ENCODE assay signal across 18 cellular contexts in genomic region chr19:2230807-2231533, GRCh38. TPM values are rescaled to one million over a fixed set of nuclear protein-coding genes. Genes with fewer than 3 reads are reported as not detected.
DNase-seq lines count a peak whose midpoint lies in the region; ATAC-seq and TF ChIP-seq lines count a peak whose summit lies in the region.
"Had no signal": no experiment of that assay in that cellular context is flagged by ENCODE, and none has a peak within 500 bp of the region (broad histone marks: within the 10 kb centered on the region; RNA-seq: fewer than 3 reads in every experiment).

No MANE protein-coding gene starts in this region.

- intact Hi-C loops in CD14-positive monocyte (cut with micrococcal nuclease) (no loop called here), sciatic nerve (cut with DNase I) (loop anchor here (5.0 kb wide), 1 partner anchor 64 kb away; no protein-coding TSS in a partner anchor)

- H3K9ac ChIP-seq in endodermal cell (ENCODE audit: extremely low read depth, low read length, poor library complexity, severe bottlenecking), result no peak overlapping the region

- H3K27ac ChIP-seq in endodermal cell (ENCODE audit: low read depth, low read length), result no peak overlapping the region
- H3K27ac ChIP-seq: foreskin keratinocyte had no signal

- H3K36me3 Mint-ChIP-seq in CD14-positive monocyte (peaks cover 34 to 65% of the 10 kb centered on the region in 2 donors), IgD-negative memory B cell (no peaks in the 10 kb centered on the region), endodermal cell (ENCODE audit: low read depth) (peaks cover 30% of the 10 kb centered on the region)

- H3K36me3 ChIP-seq in endodermal cell (ENCODE audit: control insufficient read depth, insufficient read depth, low read length), result peaks cover 33% of the 10 kb centered on the region

- H3K27ac Mint-ChIP-seq in CD14-positive monocyte (peak overlapping the region in 4 of 7 donors; percentile 3 to 69 (median 40)), IgD-negative memory B cell (peak overlapping the region in 2 of 3 donors; percentile 73 to 86), endodermal cell (peak overlapping the region; percentile 82)

- H3K27me3 ChIP-seq in endodermal cell (ENCODE audit: control insufficient read depth, insufficient read depth, low read length, poor library complexity, severe bottlenecking), result no peaks in the 10 kb centered on the region
- H3K27me3 ChIP-seq: foreskin keratinocyte had no signal

- H3K4me3 ChIP-seq in endodermal cell (ENCODE audit: low read length), result no peak overlapping the region

- no peaks in the 10 kb centered on the region for H3K4me1 ChIP-seq in endodermal cell (ENCODE audit: control insufficient read depth, insufficient read depth, low read length)
- H3K4me1 ChIP-seq: foreskin keratinocyte had no signal

- ATAC-seq in sciatic nerve (peak; percentile 37), GM21423 (IDR thresholded peaks at IDR 0.05; ENCODE audit: unreplicated experiment) (no peak)
- ATAC-seq: foreskin keratinocyte had no signal

- H3K9me3 ChIP-seq in endodermal cell (ENCODE audit: control insufficient read depth, low read length), result no peaks in the 10 kb centered on the region

- WGBS in endodermal cell (ENCODE audit: insufficient coverage in 1 of 2, insufficient read length in 1 of 2), 2 experiments, result 90 to 100% methylated on average over 5 to 12 of the region's 12 CpGs

- peaks cover 0 to 2% (median 0%) of the 10 kb centered on the region in 3 donors for H3K27me3 Mint-ChIP-seq in CD14-positive monocyte (ENCODE audit: low read depth in 3 of 3)
- no peaks in the 10 kb centered on the region for H3K27me3 Mint-ChIP-seq in IgD-negative memory B cell
- H3K27me3 Mint-ChIP-seq in endodermal cell (ENCODE audit: insufficient read depth), result no peaks in the 10 kb centered on the region

- DNase-seq in CD14-positive monocyte (ENCODE audit: low spot score) (no peak), endodermal cell (no peak), sciatic nerve (ENCODE audit: low spot score) (no peak), NCI-H2081 (lab: John Stamatoyannopoulos, UW) (no peak), A172 (ENCODE audit: low spot score) (no peak)
- DNase-seq in activated CD8-positive, alpha-beta memory T cell treated with anti-CD3 and anti-CD28 coated beads, Interleukin-2, amount 50 U/mL, for 4 hours, result no peak
- DNase-seq: activated CD4-positive, alpha-beta T cell treated with anti-CD3 and anti-CD28 coated beads for 4 hours; activated effector memory CD4-positive, alpha-beta T cell treated with anti-CD3 and anti-CD28 coated beads, Interleukin-2, amount 50 U/mL, for 16 hours; COR-L47; effector memory CD4-positive, alpha-beta T cell; foreskin keratinocyte; NCI-H446; stimulated activated CD4-positive, alpha-beta T cell treated with anti-CD3 and anti-CD28 coated beads, Interleukin-4, amount 100 ng/mL, for 24 hours; stimulated activated naive CD4-positive, alpha-beta T cell had no signal

- H3K9me3 Mint-ChIP-seq in CD14-positive monocyte (peaks cover 0 to under 1% (median 0%) of the 10 kb centered on the region in 7 donors), IgD-negative memory B cell (no peaks in the 10 kb centered on the region), endodermal cell (no peaks in the 10 kb centered on the region)
- H3K9me3 Mint-ChIP-seq: T-helper 2 cell treated with Interferon-gamma antibody and Interleukin-4, amounts not matched to agents 5 μg/mL and 100 μg/mL, for 36 hours had no signal

- H3K4me1 Mint-ChIP-seq in CD14-positive monocyte, result peaks cover 21% of the 10 kb centered on the region
- peaks cover 10 to 14% (median 13%) of the 10 kb centered on the region in 3 donors for H3K4me1 Mint-ChIP-seq in IgD-negative memory B cell
- peaks cover 5% of the 10 kb centered on the region for H3K4me1 Mint-ChIP-seq in endodermal cell

- H3K4me3 Mint-ChIP-seq in CD14-positive monocyte, result no peak overlapping the region
- peak overlapping the region in 1 of 4 donors; percentile 50 for H3K4me3 Mint-ChIP-seq in IgD-negative memory B cell
- H3K4me3 Mint-ChIP-seq in endodermal cell, result no peak overlapping the region
- H3K4me3 Mint-ChIP-seq: T-helper 2 cell treated with Interferon-gamma antibody and Interleukin-4, amounts not matched to agents 5 μg/mL and 100 μg/mL, for 36 hours had no signal

- TF ChIP-seq CTCF in CD14-positive monocyte (IDR thresholded peaks at IDR 0.05) (no peak), endodermal cell (conservative IDR thresholded peaks at IDR 0.05) (no peak)

RNA-seq across cellular contexts. Expression of gene PLEKHJ1, which starts 5.2 kb away (rescaled TPM):
- 10 to 100 TPM; 62.1 to 69.0 TPM for polyA plus RNA-seq in CD14-positive monocyte
- 163 TPM for polyA plus RNA-seq in IgD-negative memory B cell
- 100 to 1,000 TPM; 146 to 192 TPM for total RNA-seq in endodermal cell
- polyA plus RNA-seq in endodermal cell (2013, experiment 1 of 2), result 103 TPM
- polyA plus RNA-seq in endodermal cell (2013, experiment 2 of 2), result 96.8 TPM
- total RNA-seq in sciatic nerve, result 34.2 TPM
- 172 and 177 TPM in 2 replicates for total RNA-seq in A172 (2014; rRNA removed; shearing (Covaris generic))

RNA-seq across cellular contexts. Expression of gene SF3A2, which starts 5.7 kb away (rescaled TPM):
- 10 to 100 TPM in 1 of 2 donors, 1 to 10 TPM in 1; 8.0 to 11.6 TPM for polyA plus RNA-seq in CD14-positive monocyte
- 37.8 TPM for polyA plus RNA-seq in IgD-negative memory B cell
- total RNA-seq in endodermal cell, result 100 to 1,000 TPM; 126 to 132 TPM
- 147 TPM for polyA plus RNA-seq in endodermal cell (2013, experiment 1 of 2)
- polyA plus RNA-seq in endodermal cell (2013, experiment 2 of 2), result 122 TPM
- 65.0 TPM for total RNA-seq in sciatic nerve
- 41.1 and 42.9 TPM in 2 replicates for total RNA-seq in A172 (2014; rRNA removed; shearing (Covaris generic))

RNA-seq across cellular contexts. Expression of gene AMH, which starts 18.2 kb away (rescaled TPM):
- not detected for polyA plus RNA-seq in CD14-positive monocyte
- polyA plus RNA-seq in IgD-negative memory B cell, result 0.15 TPM
- total RNA-seq in endodermal cell, result 10 to 100 TPM; 20.5 to 35.1 TPM
- polyA plus RNA-seq in endodermal cell (2013, experiment 1 of 2), result 4.8 TPM
- polyA plus RNA-seq in endodermal cell (2013, experiment 2 of 2), result 5.6 TPM
- total RNA-seq in sciatic nerve, result 1.3 TPM
- 8.5 and 10.0 TPM in 2 replicates for total RNA-seq in A172 (2014; rRNA removed; shearing (Covaris generic))

RNA-seq across cellular contexts. Expression of gene JSRP1, which starts 25.2 kb away (rescaled TPM):
- polyA plus RNA-seq in CD14-positive monocyte, result under 1 TPM; 0.38 to 0.50 TPM
- polyA plus RNA-seq in IgD-negative memory B cell, result 4.3 TPM
- total RNA-seq in endodermal cell, result under 1 TPM; 0.66 to 0.89 TPM
- not detected for polyA plus RNA-seq in endodermal cell (2013, experiment 1 of 2)
- not detected for polyA plus RNA-seq in endodermal cell (2013, experiment 2 of 2)
- total RNA-seq in sciatic nerve, result not detected
- total RNA-seq in A172 (2014; rRNA removed; shearing (Covaris generic)), result not detected in 2 replicates
- total RNA-seq: foreskin keratinocyte, mononuclear cell had no signal

RNA-seq across cellular contexts. Expression of gene PEAK3, which starts 51.0 kb away (rescaled TPM):
- polyA plus RNA-seq in CD14-positive monocyte (1 to 10 TPM; 2.9 to 6.3 TPM), IgD-negative memory B cell (0.26 TPM)
- total RNA-seq in endodermal cell (not detected), sciatic nerve (0.71 TPM)
- not detected for polyA plus RNA-seq in endodermal cell (2013, experiment 1 of 2)
- 0.08 TPM for polyA plus RNA-seq in endodermal cell (2013, experiment 2 of 2)
- total RNA-seq in A172 (2014; rRNA removed; shearing (Covaris generic)), result 0.22 and 1.7 TPM in 2 replicates
- total RNA-seq: foreskin keratinocyte had no signal
- polyA plus RNA-seq: foreskin keratinocyte had no signal
